ENCODE assay signal across 8 cellular contexts in the genomic region with DNA sequence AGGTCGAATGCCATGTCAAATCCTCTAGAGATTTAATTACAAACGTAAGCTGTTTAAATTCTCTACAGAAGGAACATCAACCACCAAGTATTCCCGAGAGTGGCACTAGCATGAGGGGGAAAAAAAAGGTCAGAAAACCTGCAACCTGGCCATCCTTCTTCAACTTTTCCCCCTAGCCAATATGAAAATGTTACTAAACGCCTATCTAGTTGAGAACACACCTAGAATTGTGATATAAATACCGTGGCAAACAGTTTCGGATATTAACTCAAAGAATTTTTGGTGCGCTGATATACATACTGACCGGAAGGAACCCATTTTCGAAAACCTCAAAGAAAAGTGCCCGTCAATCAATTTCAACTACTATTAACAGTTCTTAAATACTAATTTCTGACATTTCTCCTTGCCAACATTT. TPM values are rescaled to one million over a fixed set of nuclear protein-coding genes. Genes with fewer than 3 reads are reported as not detected.
DNase-seq lines count a peak whose midpoint lies in the region; ATAC-seq and TF ChIP-seq lines count a peak whose summit lies in the region.

No MANE protein-coding gene starts in this region.

- H3K4me3 ChIP-seq in AG10803 (ENCODE audit: low read length) = peak overlapping the region; percentile 100
- peak overlapping the region; percentile 98 for H3K4me3 ChIP-seq in mucosa of stomach (ENCODE audit: low read length)

- H3K36me3 Mint-ChIP-seq in IgD-negative memory B cell (peaks cover 2% of the 10 kb centered on the region), MCF 10A (ENCODE audit: insufficient read depth, unreplicated experiment) (peaks cover 71% of the 10 kb centered on the region)

- H3K4me3 Mint-ChIP-seq in IgD-negative memory B cell (peak overlapping the region; percentile 92 to 100 (median 100)), MCF 10A (ENCODE audit: unreplicated experiment) (peak overlapping the region; percentile 90)

- no peaks in the 10 kb centered on the region for H3K9me3 Mint-ChIP-seq in IgD-negative memory B cell
- H3K9me3 Mint-ChIP-seq in MCF 10A (ENCODE audit: unreplicated experiment) = no peaks in the 10 kb centered on the region

- H3K4me1 Mint-ChIP-seq in IgD-negative memory B cell = peaks cover 50 to 51% (median 51%) of the 10 kb centered on the region in 3 donors
- H3K4me1 Mint-ChIP-seq in MCF 10A (ENCODE audit: insufficient read depth, unreplicated experiment) = peaks cover 28% of the 10 kb centered on the region

- no peak for DNase-seq in AG10803 (ENCODE audit: low read depth)
- DNase-seq in MCF 10A (ENCODE audit: unreplicated experiment) = no peak
- no peak for DNase-seq in Ammon's horn (ENCODE audit: low spot score)
- DNase-seq in mucosa of gallbladder (ENCODE audit: low spot score) = no peak
- no peak for DNase-seq in AML-193 (lab: John Stamatoyannopoulos, UW)

- no peak for ATAC-seq in GM21367 (IDR thresholded peaks at IDR 0.05; ENCODE audit: unreplicated experiment)

- intact Hi-C loops in MCF 10A (cut with micrococcal nuclease) = no loop called here

- POLR2A ChIA-PET in MCF 10A (lab: Yijun Ruan, JAX) = interaction anchor here (0.7 to 7.3 kb wide), 16 partner anchors 12 to 586 kb away, joined by 3 to 82 read pairs (median 5); a partner anchor contains a TSS

- no peaks in the 10 kb centered on the region for H3K27me3 Mint-ChIP-seq in IgD-negative memory B cell
- no peaks in the 10 kb centered on the region for H3K27me3 Mint-ChIP-seq in MCF 10A (ENCODE audit: insufficient read depth, unreplicated experiment)

- no peaks in the 10 kb centered on the region for H3K9me3 ChIP-seq in mucosa of stomach (ENCODE audit: control insufficient read depth, low read length)

- CTCF ChIA-PET in MCF 10A (lab: Yijun Ruan, JAX) = interaction anchor here (2.4 kb wide), 1 partner anchor 26 kb away, joined by 9 read pairs; no protein-coding TSS in a partner anchor

- no peak for TF ChIP-seq CTCF in AG10803 (conservative IDR thresholded peaks at IDR 0.05; ENCODE audit: low read length)
- TF ChIP-seq CTCF in MCF 10A (IDR thresholded peaks at IDR 0.05; ENCODE audit: unreplicated experiment) = no peak

- no peaks in the 10 kb centered on the region for H3K27me3 ChIP-seq in mucosa of stomach (ENCODE audit: control insufficient read depth, insufficient read depth, low read length)

- no TSS peak for BruUV-seq in MCF 10A (replicated peaks; lab: Mats Ljungman, UMichigan)

- H3K4me1 ChIP-seq in mucosa of stomach (ENCODE audit: control insufficient read depth, insufficient read depth, low read length) = peaks cover 29% of the 10 kb centered on the region

- H3K36me3 ChIP-seq in mucosa of stomach (ENCODE audit: control insufficient read depth, insufficient read depth, low read length) = peaks cover 1% of the 10 kb centered on the region

- peak overlapping the region; percentile 100 for H3K9ac ChIP-seq in mucosa of stomach (ENCODE audit: low read length)

- H3K27ac Mint-ChIP-seq in IgD-negative memory B cell (peak overlapping the region; percentile 92 to 100 (median 99)), MCF 10A (ENCODE audit: low read depth, unreplicated experiment) (peak overlapping the region; percentile 99)

RNA-seq across cellular contexts. Expression of a gene that starts 1.8 kb away (rescaled TPM):
- polyA plus RNA-seq in IgD-negative memory B cell = 741 TPM
- total RNA-seq in MCF 10A (2022) (882 and 1,027 TPM in 2 replicates), mucosa of gallbladder (402 TPM)

RNA-seq across cellular contexts. Expression of a gene that starts 12.4 kb away (rescaled TPM):
- 0.14 TPM for polyA plus RNA-seq in IgD-negative memory B cell
- not detected in 2 replicates for total RNA-seq in MCF 10A (2022)
- total RNA-seq in mucosa of gallbladder = 0.49 TPM
